21 cellular contexts compared by ENCODE assay signal in the genomic region with DNA sequence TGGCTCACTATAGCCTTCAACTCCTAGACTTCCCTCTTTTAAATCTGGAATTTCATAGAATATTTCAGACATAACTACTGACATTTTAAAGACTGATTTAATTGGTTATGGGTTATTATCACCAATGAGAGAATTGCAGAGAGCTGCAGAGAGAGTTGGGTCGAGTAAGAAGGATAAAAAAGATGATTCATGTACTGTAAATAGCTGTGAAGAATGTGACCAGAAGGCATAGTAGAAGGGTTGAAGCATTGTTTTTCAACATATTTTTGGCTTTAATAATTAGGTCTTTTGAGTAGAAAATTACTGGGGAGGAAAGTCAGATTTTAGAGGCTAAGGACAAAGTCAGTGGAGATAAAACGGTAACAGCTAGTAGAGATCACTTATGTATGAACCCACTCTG.
"Had no signal": no experiment of that assay in that cellular context is flagged by ENCODE, and none has a peak within 500 bp of the region (broad histone marks: within the 10 kb centered on the region; RNA-seq: fewer than 3 reads in every experiment).

No MANE protein-coding gene starts in this region.

- H3K79me2 ChIP-seq: hepatocyte had no signal

- ATAC-seq: left cardiac atrium; lower lobe of right lung; pancreas; right cardiac atrium; stimulated activated memory B cell treated with anti-CD40 and anti-IgM and Interleukin-4, amounts not matched to agents 10 μg/mL and 1 μg/mL and 100 μg/mL, for 72 hours had no signal

- H3K4me2 ChIP-seq: hepatocyte had no signal

- DNase-seq: cortex of kidney; effector memory CD4-positive, alpha-beta T cell; head of caudate nucleus; kidney; left cardiac atrium; left ventricle myocardium inferior; lower lobe of right lung; occipital lobe; pancreas; right cardiac atrium; stimulated activated CD4-positive, alpha-beta T cell treated with anti-CD3 and anti-CD28 coated beads, Interleukin-1b, Interleukin-23, amount 100 ng/mL, for 48 hours; stimulated activated CD4-positive, alpha-beta T cell treated with anti-CD3 and anti-CD28 coated beads, Interleukin-4, amount 100 ng/mL, for 24 hours; stomach; substantia nigra had no signal

- H3K27ac ChIP-seq: epithelial cell of prostate, esophagus muscularis mucosa, hepatocyte, left ventricle myocardium inferior, lower lobe of right lung, pancreas, stomach, thoracic aorta had no signal

- H3K4me1 ChIP-seq: esophagus muscularis mucosa, left ventricle myocardium inferior, lower lobe of right lung, pancreas, stomach had no signal

- H3K9me3 ChIP-seq: esophagus muscularis mucosa, left ventricle myocardium inferior, lower lobe of right lung, pancreas, stomach, thoracic aorta had no signal

- H3K4me3 ChIP-seq: esophagus muscularis mucosa, hepatocyte, left ventricle myocardium inferior, lower lobe of right lung, pancreas, stomach, thoracic aorta had no signal

- H2AFZ ChIP-seq: hepatocyte had no signal

- H3K36me3 ChIP-seq: esophagus muscularis mucosa, left ventricle myocardium inferior, lower lobe of right lung, pancreas, stomach, thoracic aorta had no signal

- H3K27me3 ChIP-seq: esophagus muscularis mucosa, hepatocyte, pancreas, stomach had no signal

- FAIRE-seq: endometrium, kidney, pancreas, urothelium cell line had no signal
